In the genomic region with DNA sequence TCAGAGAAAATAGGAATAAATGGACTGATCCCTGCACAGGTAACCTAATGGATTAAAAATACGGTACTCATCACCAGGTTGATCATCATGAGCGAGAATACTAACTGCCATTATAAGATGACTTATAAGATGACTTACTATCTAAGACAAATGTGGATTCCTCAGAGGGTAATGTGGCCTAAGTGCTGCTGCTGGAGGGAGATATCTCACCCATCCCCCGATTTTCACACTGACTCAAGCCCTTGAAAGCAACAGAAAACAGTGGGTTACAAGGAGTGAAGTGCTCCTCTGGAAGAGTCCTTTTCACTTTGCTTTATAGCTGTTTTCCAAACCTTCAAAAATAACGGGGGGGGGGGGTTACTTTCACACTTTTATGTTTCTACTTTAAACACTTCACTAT, we compare ENCODE assay signal across 8 cellular contexts. TPM values are rescaled to one million over a fixed set of nuclear protein-coding genes. Genes with fewer than 3 reads are reported as not detected.
DNase-seq lines count a peak whose midpoint lies in the region; ATAC-seq, FAIRE-seq and TF ChIP-seq lines count a peak whose summit lies in the region.

No MANE protein-coding gene starts in this region.

- H2BK20ac ChIP-seq in IMR-90 (ENCODE audit: low read depth, low read length), result no peak overlapping the region

- H4K20me1 ChIP-seq in IMR-90 (ENCODE audit: insufficient read depth, low read length) (no peaks in the 10 kb centered on the region), K562 (replicated peaks; ENCODE audit: control insufficient read depth, insufficient read depth, low read length) (no peaks in the 10 kb centered on the region)

- H3K27ac ChIP-seq in C4-2B (peak overlapping the region; percentile 79), IMR-90 (ENCODE audit: insufficient read depth, low read length) (no peak overlapping the region), K562 (ENCODE audit: extremely low read depth, low read depth, low read length) (no peak overlapping the region)
- peak overlapping the region; percentile 77 for H3K27ac ChIP-seq in naive thymus-derived CD4-positive, alpha-beta T cell (ENCODE audit: low read depth, low read length)

- TF ChIP-seq CTCF in C4-2B (conservative IDR thresholded peaks at IDR 0.05) (no peak), IMR-90 (conservative IDR thresholded peaks at IDR 0.05; ENCODE audit: low read depth, low read length) (no peak), K562 (IDR thresholded peaks at IDR 0.05 in 2 of 3, conservative IDR thresholded peaks at IDR 0.05 in 1 of 3; ENCODE audit: insufficient read depth in 2 of 3, low read depth in 1 of 3, low read length in 3 of 3) (no peak), GM10248 (IDR thresholded peaks at IDR 0.05; ENCODE audit: control extremely low read depth, extremely low read depth, low read depth, missing control alignments) (no peak)

- peaks cover 7 to 42% (median 28%) of the 10 kb centered on the region in 7 donors for H3K4me1 Mint-ChIP-seq in naive thymus-derived CD4-positive, alpha-beta T cell

- no peak overlapping the region for H2AK5ac ChIP-seq in IMR-90 (ENCODE audit: low read depth, low read length)

- no peak overlapping the region for H3K56ac ChIP-seq in IMR-90 (ENCODE audit: extremely low read depth, insufficient read depth, low read length)

- TF ChIP-seq EP300 in K562 (IDR thresholded peaks at IDR 0.05; ENCODE audit: low read length), result no peak

- CTCF ChIA-PET in IMR-90 (lab: Yijun Ruan, JAX) (interaction anchor here (0.6 to 1.7 kb wide), 4 partner anchors 31 to 235 kb away, joined by 4 to 8 read pairs (median 5); no protein-coding TSS in a partner anchor), K562 (lab: Yijun Ruan, JAX; ENCODE audit: low intra/inter-chr PET ratio) (no interaction called here), GM10248 (lab: Yijun Ruan, JAX) (interaction anchor here (1.0 to 6.3 kb wide), 8 partner anchors 8 to 31 kb away, joined by 3 to 57 read pairs (median 5); no protein-coding TSS in a partner anchor)
- CTCF ChIA-PET in naive thymus-derived CD4-positive, alpha-beta T cell (lab: Charles Lee), result interaction anchor here (0.7 kb wide), 1 partner anchor 319 kb away, joined by 3 read pairs; no protein-coding TSS in a partner anchor

- in situ Hi-C loops in IMR-90 (cut with MboI; ENCODE audit: low sequenced_read_pairs) (no loop called here), K562 (cut with MboI) (loop anchor here (10.0 kb wide), 1 partner anchor 146 kb away; no protein-coding TSS in a partner anchor)

- H3K18ac ChIP-seq in IMR-90 (ENCODE audit: low read depth, low read length), result no peak overlapping the region

- dilution Hi-C loops in IMR-90 (cut with HindIII; ENCODE audit: low sequenced_read_pairs, unreplicated experiment), result no loop called here

- TF ChIP-seq RAD21 in IMR-90 (IDR thresholded peaks at IDR 0.05; ENCODE audit: low read length) (no peak), K562 (CRISPR knock-in tag; conservative IDR thresholded peaks at IDR 0.05 in 1 of 2, IDR thresholded peaks at IDR 0.05 in 1 of 2) (no peak)

- H3K4me3 ChIP-seq in IMR-90 (ENCODE audit: insufficient read depth, low read depth, low read length) (no peak overlapping the region), K562 (peak overlapping the region; percentile 73)
- H3K4me3 ChIP-seq in naive thymus-derived CD4-positive, alpha-beta T cell (ENCODE audit: low read length), result no peak overlapping the region

- no peak overlapping the region for H3K23ac ChIP-seq in IMR-90 (ENCODE audit: low read depth, low read length)

- no peak overlapping the region for H3K9ac ChIP-seq in IMR-90 (ENCODE audit: low read depth, low read length)
- H3K9ac ChIP-seq in K562 (ENCODE audit: insufficient read depth in 1 of 2, low read depth in 2 of 2, low read length in 2 of 2), result peak overlapping the region; percentile 48 to 76; a peak in 3 of 4 replicates

- peaks cover 0 to 7% (median 0%) of the 10 kb centered on the region in 11 donors for H3K9me3 Mint-ChIP-seq in naive thymus-derived CD4-positive, alpha-beta T cell

- no peak overlapping the region for H2BK120ac ChIP-seq in IMR-90 (ENCODE audit: low read depth, low read length)

- no peak overlapping the region for H4K91ac ChIP-seq in IMR-90 (ENCODE audit: insufficient read depth, low read depth, low read length)

- POLR2A ChIA-PET in IMR-90 (lab: Charles Lee; ENCODE audit: unreplicated experiment), result no interaction called here
- POLR2A ChIA-PET in K562 (lab: Yijun Ruan, JAX), result interaction anchor here (1.7 kb wide), 1 partner anchor 8 kb away, joined by 5 read pairs; no protein-coding TSS in a partner anchor
- POLR2A ChIA-PET in naive thymus-derived CD4-positive, alpha-beta T cell (lab: Charles Lee), result interaction anchor here (0.6 to 2.7 kb wide), 7 partner anchors 9 to 369 kb away, joined by 3 to 18 read pairs (median 4); a partner anchor contains a TSS
- POLR2A ChIA-PET in GM10248 (lab: Yijun Ruan, JAX), result no interaction called here

- H3K36me3 ChIP-seq in IMR-90 (ENCODE audit: control insufficient read depth, insufficient read depth, low read length) (no peaks in the 10 kb centered on the region), K562 (ENCODE audit: control insufficient read depth, insufficient read depth, low read length) (no peaks in the 10 kb centered on the region)
- no peaks in the 10 kb centered on the region for H3K36me3 ChIP-seq in naive thymus-derived CD4-positive, alpha-beta T cell (ENCODE audit: control insufficient read depth in 2 of 3, insufficient read depth in 3 of 3, low read length in 3 of 3)

- DNase-seq in IMR-90 (no peak), K562 (ENCODE audit: extremely low read depth in 1 of 4, low spot score in 3 of 4) (peak in 1 of 4 experiments; percentile 49), GM19238 (ENCODE audit: insufficient read length, low spot score) (no peak), sciatic nerve (ENCODE audit: low spot score) (no peak), GM10248 (ENCODE audit: extremely low spot score) (no peak)
- no peak for DNase-seq in naive thymus-derived CD4-positive, alpha-beta T cell

- H3K9me3 ChIP-seq in IMR-90 (ENCODE audit: control insufficient read depth, insufficient read depth, low read length) (no peaks in the 10 kb centered on the region), K562 (replicated peaks; ENCODE audit: control insufficient read depth, insufficient read depth, low read depth, low read length) (no peaks in the 10 kb centered on the region)
- no peaks in the 10 kb centered on the region for H3K9me3 ChIP-seq in naive thymus-derived CD4-positive, alpha-beta T cell (ENCODE audit: control insufficient read depth in 2 of 3, low read length in 3 of 3)

- no peak overlapping the region for H2BK5ac ChIP-seq in IMR-90 (ENCODE audit: low read depth, low read length, poor library complexity, severe bottlenecking)

- H3K4me2 ChIP-seq in IMR-90 (ENCODE audit: low read depth, low read length) (peak overlapping the region; percentile 33; the same call in 1 of the 2 replicates), K562 (ENCODE audit: insufficient read depth, low read length) (peak overlapping the region; percentile 95)

- peak overlapping the region; percentile 91 to 100 (median 96) for H3K4me3 Mint-ChIP-seq in naive thymus-derived CD4-positive, alpha-beta T cell

- no peak overlapping the region for H3K14ac ChIP-seq in IMR-90 (replicated peaks; ENCODE audit: low read depth, low read length)

- H3K27ac Mint-ChIP-seq in naive thymus-derived CD4-positive, alpha-beta T cell, result peak overlapping the region in 7 of 9 donors; percentile 91 to 97 (median 94)

- BruUV-seq in IMR-90 (replicated peaks; lab: Mats Ljungman, UMichigan) (no TSS peak), K562 (replicated peaks; lab: Mats Ljungman, UMichigan) (no TSS peak)

- no CpG with 5 or more reads among the region's 4 CpGs for WGBS in IMR-90 (ENCODE audit: extremely low coverage in 2 of 2, insufficient read length in 1 of 2), 2 experiments
- 8% methylated on average over 4 of the region's 4 CpGs for WGBS in K562 (ENCODE audit: insufficient coverage, low coverage, missing lambda C conversion rate)

- H3K36me3 Mint-ChIP-seq in naive thymus-derived CD4-positive, alpha-beta T cell, result peaks cover 0 to 9% (median 5%) of the 10 kb centered on the region in 5 donors

- no peak for TF ChIP-seq POLR2A in IMR-90 (IDR thresholded peaks at IDR 0.05; ENCODE audit: low read depth, low read length)
- TF ChIP-seq POLR2A in K562 (conservative IDR thresholded peaks at IDR 0.05), result no peak

- no peaks in the 10 kb centered on the region; the same call in 1 of the 2 replicates for H3K9me1 ChIP-seq in IMR-90 (ENCODE audit: insufficient read depth, low read length)
- no peaks in the 10 kb centered on the region for H3K9me1 ChIP-seq in K562 (ENCODE audit: control insufficient read depth, insufficient read depth, low read length)

- H2BK15ac ChIP-seq in IMR-90 (ENCODE audit: low read depth, low read length), result no peak overlapping the region

- ATAC-seq in IMR-90 (ENCODE audit: low read depth) (no peak), K562 (no peak), GM18867 (IDR thresholded peaks at IDR 0.05; ENCODE audit: unreplicated experiment) (no peak), sciatic nerve (no peak)
- no peak for ATAC-seq in naive thymus-derived CD4-positive, alpha-beta T cell

- peaks cover 0 to 2% (median 0%) of the 10 kb centered on the region in 5 donors for H3K27me3 Mint-ChIP-seq in naive thymus-derived CD4-positive, alpha-beta T cell

- intact Hi-C loops in IMR-90 (cut with micrococcal nuclease) (loop anchor here (1.0 kb wide), 1 partner anchor 17 kb away; no protein-coding TSS in a partner anchor), K562 (cut with micrococcal nuclease) (no loop called here), sciatic nerve (cut with DNase I) (no loop called here)
- intact Hi-C loops in naive thymus-derived CD4-positive, alpha-beta T cell (cut with micrococcal nuclease), result loop anchor here (2.0 to 5.0 kb wide), 10 partner anchors 48 to 1370 kb away; a partner anchor contains a TSS

- H4K8ac ChIP-seq in IMR-90 (ENCODE audit: low read depth in 2 of 2, low read length in 2 of 2), result 0 out of 4 replicates have a peak overlapping the region, but pooled peaks of 1 of the 2 experiments have one; percentile 32

- H4K5ac ChIP-seq in IMR-90 (ENCODE audit: low read depth, low read length), result no peak overlapping the region; the same call in 1 of the 2 replicates

- H3K79me1 ChIP-seq in IMR-90 (ENCODE audit: low read depth in 1 of 2, low read length in 2 of 2), result peaks cover 3 to 16% of the 10 kb centered on the region in 2 experiments; a peak in 2 of 4 replicates

- no peak overlapping the region for H2AFZ ChIP-seq in IMR-90 (replicated peaks; ENCODE audit: low read length, poor library complexity)
- peak overlapping the region; percentile 96; the same call in 1 of the 2 replicates for H2AFZ ChIP-seq in K562 (ENCODE audit: low read depth, low read length)

- H3K27me3 ChIP-seq in IMR-90 (ENCODE audit: control insufficient read depth, insufficient read depth, low read length) (no peaks in the 10 kb centered on the region), K562 (ENCODE audit: control insufficient read depth in 2 of 2, insufficient read depth in 2 of 2, low read length in 2 of 2) (no peaks in the 10 kb centered on the region)
- H3K27me3 ChIP-seq in naive thymus-derived CD4-positive, alpha-beta T cell (ENCODE audit: control insufficient read depth in 2 of 2, insufficient read depth in 2 of 2, low read length in 2 of 2), result no peaks in the 10 kb centered on the region

- H3K4ac ChIP-seq in IMR-90 (ENCODE audit: low read depth, low read length), result no peak overlapping the region

- H3K4me1 ChIP-seq in IMR-90 (ENCODE audit: control insufficient read depth, insufficient read depth, low read length), result peaks cover 7% of the 10 kb centered on the region
- H3K4me1 ChIP-seq in K562 (replicated peaks in 1 of 2; ENCODE audit: control insufficient read depth in 2 of 2, insufficient read depth in 2 of 2, low read length in 2 of 2), result peaks cover 0 to 6% of the 10 kb centered on the region in 2 experiments; a peak in 2 of 5 replicates
- peaks cover 0 to 8% of the 10 kb centered on the region in 2 donors for H3K4me1 ChIP-seq in naive thymus-derived CD4-positive, alpha-beta T cell (ENCODE audit: control insufficient read depth in 2 of 2, insufficient read depth in 2 of 2, low read length in 2 of 2)

- peaks cover 10% of the 10 kb centered on the region; the same call in 2 of the 3 replicates for H3K79me2 ChIP-seq in K562 (ENCODE audit: control insufficient read depth, insufficient read depth, low read length)

- FAIRE-seq in K562 (lab: Jason Lieb, UNC), result no peak

- no peak overlapping the region for H2AK9ac ChIP-seq in IMR-90 (replicated peaks; ENCODE audit: low read depth, low read length, poor library complexity)

RNA-seq across cellular contexts. Expression of a gene that starts 0.9 kb away (rescaled TPM):
- total RNA-seq in IMR-90 (2012; rRNA removed) (19.4 and 24.4 TPM in 2 replicates), K562 (2014; rRNA removed) (13.4 and 19.4 TPM in 2 replicates), K562 (2014; rRNA removed; fragmentation: Illumina TruSeq; extraction: Trizol) (26.9 and 28.7 TPM in 2 replicates), K562 (2015; rRNA removed; fragmentation: Illumina TruSeq; extraction: Trizol) (21.7 and 25.4 TPM in 2 replicates), K562 (2021) (15.9 and 17.2 TPM in 2 replicates), sciatic nerve (15.2 TPM)
- polyA plus RNA-seq in IMR-90 (2012; rRNA removed) (17.7 and 23.0 TPM in 2 replicates), K562 (2011; rRNA removed) (17.5 and 32.2 TPM in 2 replicates), K562 (2014; fragmentation: Illumina TruSeq; extraction: Trizol) (25.4 and 30.5 TPM in 2 replicates), K562 (2014; fragmentation: Nextera tagmentation; extraction: Ambion mirVana) (10 to 100 TPM; 24.8 to 25.1 TPM), K562 (2014; rRNA removed) (24.7 and 26.6 TPM in 2 replicates)
- 22.3 and 22.4 TPM in 2 replicates for polyA plus RNA-seq in IMR-90 (2012; cell fraction: cytosol; rRNA removed)
- polyA plus RNA-seq in IMR-90 (2012; cell fraction: nucleus; rRNA removed; ENCODE audit: low replicate concordance), result 16.7 and 47.5 TPM in 2 replicates
- 14.9 and 15.6 TPM in 2 replicates for total RNA-seq in K562 (2011; cell fraction: chromatin; rRNA removed; ENCODE audit: low replicate concordance)
- total RNA-seq in K562 (2011; cell fraction: nucleolus; rRNA removed), result 11.4 and 16.0 TPM in 2 replicates
- total RNA-seq in K562 (2011; cell fraction: nucleoplasm; rRNA removed), result 20.0 and 24.9 TPM in 2 replicates
- 17.6 and 22.3 TPM in 2 replicates for polyA plus RNA-seq in K562 (2011; cell fraction: cytosol; rRNA removed)
- 36.4 and 50.8 TPM in 2 replicates for polyA plus RNA-seq in K562 (2011; cell fraction: nucleus; rRNA removed)
- polyA plus RNA-seq in K562 (2012), result 23.1 and 29.3 TPM in 2 replicates
- polyA minus RNA-seq in K562 (2011; rRNA and poly(A)+ RNA removed), result 8.5 and 11.0 TPM in 2 replicates
- polyA minus RNA-seq in K562 (2011; cell fraction: cytosol; rRNA and poly(A)+ RNA removed), result 4.2 and 6.5 TPM in 2 replicates
- 11.8 and 13.7 TPM in 2 replicates for polyA minus RNA-seq in K562 (2011; cell fraction: nucleus; rRNA and poly(A)+ RNA removed)
- total RNA-seq in naive thymus-derived CD4-positive, alpha-beta T cell, result 10 to 100 TPM; 10.2 to 18.5 (median 13.9) TPM
- 10 to 100 TPM; 34.5 to 36.1 TPM for polyA plus RNA-seq in naive thymus-derived CD4-positive, alpha-beta T cell

RNA-seq across cellular contexts. Expression of a gene that starts 47.4 kb away (rescaled TPM):
- 0.72 and 0.83 TPM in 2 replicates for total RNA-seq in IMR-90 (2012; rRNA removed)
- polyA plus RNA-seq in IMR-90 (2012; rRNA removed), result 1.1 and 1.5 TPM in 2 replicates
- 0.83 and 1.4 TPM in 2 replicates for polyA plus RNA-seq in IMR-90 (2012; cell fraction: cytosol; rRNA removed)
- polyA plus RNA-seq in IMR-90 (2012; cell fraction: nucleus; rRNA removed; ENCODE audit: low replicate concordance), result 2.5 and 4.2 TPM in 2 replicates
- 2.5 and 4.6 TPM in 2 replicates for total RNA-seq in K562 (2011; cell fraction: chromatin; rRNA removed; ENCODE audit: low replicate concordance)
- total RNA-seq in K562 (2011; cell fraction: nucleolus; rRNA removed), result 2.1 and 2.3 TPM in 2 replicates
- 2.1 and 2.3 TPM in 2 replicates for total RNA-seq in K562 (2011; cell fraction: nucleoplasm; rRNA removed)
- 0.27 and 0.57 TPM in 2 replicates for total RNA-seq in K562 (2014; rRNA removed)
- total RNA-seq in K562 (2014; rRNA removed; fragmentation: Illumina TruSeq; extraction: Trizol), result 0.45 and 0.47 TPM in 2 replicates
- 0.53 and 0.72 TPM in 2 replicates for total RNA-seq in K562 (2015; rRNA removed; fragmentation: Illumina TruSeq; extraction: Trizol)
- 0.58 and 0.71 TPM in 2 replicates for total RNA-seq in K562 (2021)
- 0.70 and 0.96 TPM in 2 replicates for polyA plus RNA-seq in K562 (2011; rRNA removed)
- 0.50 and 1.1 TPM in 2 replicates for polyA plus RNA-seq in K562 (2011; cell fraction: cytosol; rRNA removed)
- 4.2 and 6.1 TPM in 2 replicates for polyA plus RNA-seq in K562 (2011; cell fraction: nucleus; rRNA removed)
- polyA plus RNA-seq in K562 (2012), result 0.62 and 1.8 TPM in 2 replicates
- 0.40 and 0.52 TPM in 2 replicates for polyA plus RNA-seq in K562 (2014; fragmentation: Illumina TruSeq; extraction: Trizol)
- under 1 TPM; 0.01 to 0.11 TPM for polyA plus RNA-seq in K562 (2014; fragmentation: Nextera tagmentation; extraction: Ambion mirVana)
- 1.0 and 1.2 TPM in 2 replicates for polyA plus RNA-seq in K562 (2014; rRNA removed)
- 0.42 and 1.4 TPM in 2 replicates for polyA minus RNA-seq in K562 (2011; rRNA and poly(A)+ RNA removed)
- polyA minus RNA-seq in K562 (2011; cell fraction: cytosol; rRNA and poly(A)+ RNA removed), result not detected in 2 replicates
- 1.9 and 2.2 TPM in 2 replicates for polyA minus RNA-seq in K562 (2011; cell fraction: nucleus; rRNA and poly(A)+ RNA removed)
- total RNA-seq in naive thymus-derived CD4-positive, alpha-beta T cell, result 10 to 100 TPM in 1 of 5 experiments, 1 to 10 TPM in 3, under 1 TPM in 1; 0.58 to 16.3 (median 4.0) TPM
- under 1 TPM; 0.07 to 0.20 TPM for polyA plus RNA-seq in naive thymus-derived CD4-positive, alpha-beta T cell
- 12.7 TPM for total RNA-seq in sciatic nerve

RNA-seq across cellular contexts. Expression of a gene that starts 54.0 kb away (rescaled TPM):
- total RNA-seq in IMR-90 (2012; rRNA removed) (0.72 and 1.1 TPM in 2 replicates), K562 (2014; rRNA removed) (not detected in 2 replicates), K562 (2014; rRNA removed; fragmentation: Illumina TruSeq; extraction: Trizol) (not detected in 2 replicates), K562 (2015; rRNA removed; fragmentation: Illumina TruSeq; extraction: Trizol) (not detected in 2 replicates), K562 (2021) (not detected in 2 replicates), sciatic nerve (17.3 TPM)
- polyA plus RNA-seq in IMR-90 (2012; rRNA removed) (1.7 and 2.3 TPM in 2 replicates), K562 (2011; rRNA removed) (not detected in 2 replicates), K562 (2014; fragmentation: Illumina TruSeq; extraction: Trizol) (not detected in 2 replicates), K562 (2014; fragmentation: Nextera tagmentation; extraction: Ambion mirVana) (not detected), K562 (2014; rRNA removed) (not detected in 2 replicates)
- 1.4 and 1.6 TPM in 2 replicates for polyA plus RNA-seq in IMR-90 (2012; cell fraction: cytosol; rRNA removed)
- polyA plus RNA-seq in IMR-90 (2012; cell fraction: nucleus; rRNA removed; ENCODE audit: low replicate concordance), result 1.7 and 2.4 TPM in 2 replicates
- not detected in 2 replicates for total RNA-seq in K562 (2011; cell fraction: chromatin; rRNA removed; ENCODE audit: low replicate concordance)
- not detected in 2 replicates for total RNA-seq in K562 (2011; cell fraction: nucleolus; rRNA removed)
- total RNA-seq in K562 (2011; cell fraction: nucleoplasm; rRNA removed), result not detected in 2 replicates
- polyA plus RNA-seq in K562 (2011; cell fraction: cytosol; rRNA removed), result not detected in 2 replicates
- not detected in 2 replicates for polyA plus RNA-seq in K562 (2011; cell fraction: nucleus; rRNA removed)
- 0.01 TPM in 1 of 2 replicates, not detected in the other for polyA plus RNA-seq in K562 (2012)
- not detected in 2 replicates for polyA minus RNA-seq in K562 (2011; rRNA and poly(A)+ RNA removed)
- not detected in 2 replicates for polyA minus RNA-seq in K562 (2011; cell fraction: cytosol; rRNA and poly(A)+ RNA removed)
- polyA minus RNA-seq in K562 (2011; cell fraction: nucleus; rRNA and poly(A)+ RNA removed), result not detected in 2 replicates
- not detected for total RNA-seq in naive thymus-derived CD4-positive, alpha-beta T cell
- not detected for polyA plus RNA-seq in naive thymus-derived CD4-positive, alpha-beta T cell

Comparison
In these comparisons a context has a peak if more than half of its experiments do, and no peak if none do; other contexts are left out.
1. H3K27ac ChIP-seq: peak in C4-2B (single experiment) and naive thymus-derived CD4-positive, alpha-beta T cell (single experiment); none in IMR-90 (single experiment) and K562 (single experiment).
2. POLR2A ChIA-PET loops: an anchor here in K562 (1.7 kb wide) and naive thymus-derived CD4-positive, alpha-beta T cell (0.6 to 2.7 kb wide); none called in IMR-90 and GM10248.
3. intact Hi-C loops: an anchor here in IMR-90 (1.0 kb wide) and naive thymus-derived CD4-positive, alpha-beta T cell (2.0 to 5.0 kb wide); none called in K562 and sciatic nerve.